1 cellular context compared by ENCODE assay signal in genomic region chr4:102823464-102823863, GRCh38.
TF ChIP-seq lines count a peak whose summit lies in the region.

No MANE protein-coding gene starts in this region.

TF ChIP-seq in A549, 52 proteins besides CTCF, POLR2A, EP300 and RAD21 (continued from another document):
- no peak for TF ChIP-seq NFE2L2 (conservative IDR thresholded peaks at IDR 0.05; ENCODE audit: low read length)
TF ChIP-seq in A549: peak in this region for 0.
